ENCODE assay signal across 9 cellular contexts in genomic region chr9:272251-273213, GRCh38. TPM values are rescaled to one million over a fixed set of nuclear protein-coding genes. Genes with fewer than 3 reads are reported as not detected.
DNase-seq lines count a peak whose midpoint lies in the region; ATAC-seq, FAIRE-seq and TF ChIP-seq lines count a peak whose summit lies in the region.
"Had no signal": no experiment of that assay in that cellular context is flagged by ENCODE, and none has a peak within 500 bp of the region (broad histone marks: within the 10 kb centered on the region; RNA-seq: fewer than 3 reads in every experiment).

No MANE protein-coding gene starts in this region.

- no peak overlapping the region for H3K27ac ChIP-seq in kidney (ENCODE audit: low read depth in 2 of 2, low read length in 2 of 2)

- peak; percentile 93 for ATAC-seq in GM21825 (IDR thresholded peaks at IDR 0.05; ENCODE audit: unreplicated experiment)
- ATAC-seq in naive thymus-derived CD8-positive, alpha-beta T cell = peak; percentile 86 to 89
- ATAC-seq: HCT116 had no signal

- no peaks in the 10 kb centered on the region for H3K36me3 ChIP-seq in kidney (ENCODE audit: control insufficient read depth in 1 of 2, insufficient read depth in 2 of 2, low read length in 2 of 2)

- peak overlapping the region; percentile 93 for H3K4me3 Mint-ChIP-seq in activated T-cell treated with anti-CD3 and anti-CD28 coated beads, Interleukin-2, amount 50 U/mL, for 24 hours
- peak overlapping the region; percentile 76 to 98 (median 94) for H3K4me3 Mint-ChIP-seq in naive thymus-derived CD8-positive, alpha-beta T cell

- POLR2A ChIA-PET in naive thymus-derived CD8-positive, alpha-beta T cell (lab: Charles Lee) = interaction anchor here (1.0 to 2.4 kb wide), 5 partner anchors 9 to 57 kb away, joined by 3 to 18 read pairs (median 5); partner anchors contain the start of gene DOCK8

- no peaks in the 10 kb centered on the region for H3K27me3 Mint-ChIP-seq in activated T-cell treated with anti-CD3 and anti-CD28 coated beads, Interleukin-2, amount 50 U/mL, for 24 hours
- H3K27me3 Mint-ChIP-seq in naive thymus-derived CD8-positive, alpha-beta T cell = no peaks in the 10 kb centered on the region

- peaks cover 58% of the 10 kb centered on the region for H3K4me1 Mint-ChIP-seq in activated T-cell treated with anti-CD3 and anti-CD28 coated beads, Interleukin-2, amount 50 U/mL, for 24 hours (ENCODE audit: low read depth)
- H3K4me1 Mint-ChIP-seq in naive thymus-derived CD8-positive, alpha-beta T cell = peaks cover 12 to 70% (median 48%) of the 10 kb centered on the region in 4 donors

- FAIRE-seq in kidney (lab: Jason Lieb, UNC) = no peak

- intact Hi-C loops in kidney (cut with DNase I) = no loop called here

- DNase-seq in GM12865 (ENCODE audit: low read depth) (peak; percentile 95), NK-92 (lab: John Stamatoyannopoulos, UW; ENCODE audit: unreplicated experiment) (peak; percentile 25), kidney (no peak), NCI-H2081 treated with DMSO at 0.1 percent for 48 hours (lab: John Stamatoyannopoulos, UW) (no peak), DMS 273 (lab: John Stamatoyannopoulos, UW; ENCODE audit: unreplicated experiment) (no peak)
- peak; percentile 65 for DNase-seq in activated T-cell treated with anti-CD3 and anti-CD28 coated beads, Interleukin-2, amount 50 U/mL, for 24 hours
- peak; percentile 39 to 89 (median 76) for DNase-seq in naive thymus-derived CD8-positive, alpha-beta T cell

- H3K9me3 Mint-ChIP-seq in activated T-cell treated with anti-CD3 and anti-CD28 coated beads, Interleukin-2, amount 50 U/mL, for 24 hours = peaks cover 2% of the 10 kb centered on the region
- no peaks in the 10 kb centered on the region for H3K9me3 Mint-ChIP-seq in naive thymus-derived CD8-positive, alpha-beta T cell

- no peaks in the 10 kb centered on the region for H3K4me1 ChIP-seq in kidney (ENCODE audit: control insufficient read depth in 1 of 2, insufficient read depth in 1 of 2, low read depth in 1 of 2, low read length in 2 of 2)

- peaks cover 36% of the 10 kb centered on the region for H3K36me3 Mint-ChIP-seq in activated T-cell treated with anti-CD3 and anti-CD28 coated beads, Interleukin-2, amount 50 U/mL, for 24 hours (ENCODE audit: low read depth)
- H3K36me3 Mint-ChIP-seq in naive thymus-derived CD8-positive, alpha-beta T cell = peaks cover 0 to 15% (median 11%) of the 10 kb centered on the region in 3 donors

- no peaks in the 10 kb centered on the region for H3K9me3 ChIP-seq in kidney (ENCODE audit: control insufficient read depth in 1 of 2, low read length in 2 of 2)

- peak overlapping the region; percentile 98 for H3K27ac Mint-ChIP-seq in activated T-cell treated with anti-CD3 and anti-CD28 coated beads, Interleukin-2, amount 50 U/mL, for 24 hours
- peak overlapping the region in 8 of 10 donors; percentile 90 to 99 (median 97) for H3K27ac Mint-ChIP-seq in naive thymus-derived CD8-positive, alpha-beta T cell

- H3K9ac ChIP-seq in kidney (ENCODE audit: low read length in 2 of 2) = no peak overlapping the region

- H3K4me3 ChIP-seq in GM12865 (ENCODE audit: low read depth, low read length) (peak overlapping the region; percentile 88), kidney (ENCODE audit: low read length in 2 of 2) (no peak overlapping the region)

- TF ChIP-seq CTCF in GM12865 (IDR thresholded peaks at IDR 0.05; ENCODE audit: insufficient read depth, low read depth, low read length, missing control alignments) = no peak
- TF ChIP-seq CTCF in kidney (IDR thresholded peaks at IDR 0.05; ENCODE audit: borderline replicate concordance, extremely low read depth, insufficient read depth) = no peak

RNA-seq across cellular contexts. Expression of gene DOCK8, which starts 57.9 kb away (rescaled TPM):
- 100 to 1,000 TPM; 195 to 224 TPM for total RNA-seq in naive thymus-derived CD8-positive, alpha-beta T cell
- 10 to 100 TPM; 41.5 to 52.2 (median 45.7) TPM for polyA plus RNA-seq in naive thymus-derived CD8-positive, alpha-beta T cell
- 46.5 TPM for total RNA-seq in kidney
- 5.0 TPM for polyA plus RNA-seq in kidney (ENCODE audit: insufficient read depth, low read depth, low replicate concordance)

Comparison
In these comparisons a context has a peak if more than half of its experiments do, and no peak if none do; other contexts are left out.
1. DNase-seq: peak in GM12865 (single experiment), NK-92 (single experiment), activated T-cell treated with anti-CD3 and anti-CD28 coated beads, Interleukin-2, amount 50 U/mL, for 24 hours (single experiment) and naive thymus-derived CD8-positive, alpha-beta T cell (10 of 10); none in kidney (single experiment), NCI-H2081 treated with DMSO at 0.1 percent for 48 hours (single experiment) and DMS 273 (single experiment).